Comparison of ENCODE assay signal across 25 cellular contexts in the genomic region with DNA sequence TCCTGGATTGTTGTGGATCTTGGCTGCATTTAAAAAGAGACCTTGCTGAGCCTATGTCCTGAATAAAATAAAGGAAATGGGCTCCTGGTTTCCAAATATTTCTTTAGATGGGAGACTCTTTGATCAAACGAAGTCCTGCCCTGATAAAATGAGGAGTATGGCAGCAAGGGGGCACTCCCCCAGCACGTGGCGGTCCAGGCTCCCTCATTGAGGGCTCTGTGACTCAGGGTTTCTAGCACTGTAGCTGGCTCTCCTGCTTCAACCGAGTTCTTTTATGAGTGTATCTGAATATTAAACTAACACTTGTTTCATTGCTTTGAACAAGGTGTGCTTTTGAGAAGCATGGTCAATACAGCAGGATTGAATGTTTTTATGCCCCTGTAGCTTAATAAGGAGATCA.
A peak's percentile ranks its signal among the peaks of the same experiment; 100 is the strongest.
DNase-seq lines count a peak whose midpoint lies in the region; ATAC-seq, FAIRE-seq and TF ChIP-seq lines count a peak whose summit lies in the region.
"Had no signal": no experiment of that assay in that cellular context is flagged by ENCODE, and none has a peak within 500 bp of the region (broad histone marks: within the 10 kb centered on the region; RNA-seq: fewer than 3 reads in every experiment).

No MANE protein-coding gene starts in this region.

- H3K4me2 ChIP-seq in A549 (no peak overlapping the region), H9 (ENCODE audit: insufficient read depth, insufficient read length, low read length) (no peak overlapping the region)
- H3K4me2 ChIP-seq: BLaER1 had no signal

- H3K4me3 ChIP-seq in A549 (no peak overlapping the region), neutrophil (ENCODE audit: low read depth in 1 of 2, low read length in 1 of 2) (no peak overlapping the region)
- H3K4me3 ChIP-seq: BLaER1, GM12878 had no signal

- H3K9ac ChIP-seq in H9 (ENCODE audit: extremely low read depth, insufficient read length, low read length), result no peak overlapping the region
- H3K9ac ChIP-seq: BLaER1 had no signal

- peak overlapping the region; percentile 83 for H2AK5ac ChIP-seq in H9 (ENCODE audit: insufficient read length, low read length)

- H3K27ac ChIP-seq in A549 (peak overlapping the region; percentile 36 to 80; a peak in 5 of 6 replicates), H9 (ENCODE audit: insufficient read length, low read depth, low read length) (no peak overlapping the region), neutrophil (peak overlapping the region; percentile 20)
- H3K27ac ChIP-seq: 22Rv1, BLaER1 had no signal

- H3K9me3 ChIP-seq in A549 (peaks cover 8% of the 10 kb centered on the region; the same call in 2 of the 3 replicates), H9 (ENCODE audit: control insufficient read depth, low read depth, low read length) (no peaks in the 10 kb centered on the region), neutrophil (no peaks in the 10 kb centered on the region)
- H3K9me3 ChIP-seq: BE2C, BLaER1 had no signal

- no peak overlapping the region for H2BK15ac ChIP-seq in H9 (ENCODE audit: low read depth, low read length)

- DNase-seq in A549 (ENCODE audit: low read depth in 1 of 2, low spot score in 1 of 2) (no peak), H9 (no peak), GM12891 (ENCODE audit: insufficient read length, low spot score) (no peak), erythroblast (lab: John Stamatoyannopoulos, UW) (no peak)
- DNase-seq: ACHN; BE2C; C1 segment of cervical spinal cord; CD4-positive, alpha-beta memory T cell; CD4-positive, CD25-positive, alpha-beta regulatory T cell; CD8-positive, alpha-beta memory T cell; COR-L47; DMS 273 treated with DMSO at 0.1 percent for 48 hours; DMS153; DMS53; DMS79; DND-41; EL; GDM1 had no signal

- CTCF ChIA-PET in A549 (lab: Yijun Ruan, JAX), result interaction anchor here (1.6 kb wide), 1 partner anchor 20 kb away, joined by 4 read pairs; no protein-coding TSS in a partner anchor

- H3K27ac Mint-ChIP-seq in H9 (no peak overlapping the region), brain (peak overlapping the region in 3 of 5 experiments; percentile 45 to 68 (median 46))
- H3K27ac Mint-ChIP-seq: CD14-positive monocyte; CD4-positive, CD25-positive, alpha-beta regulatory T cell; CD8-positive, alpha-beta memory T cell had no signal

- H3K9me3 Mint-ChIP-seq in H9 (peaks cover 12 to 15% of the 10 kb centered on the region in 2 experiments), brain (peaks cover 0 to 9% (median 7%) of the 10 kb centered on the region in 5 experiments)

- no peak overlapping the region for H3K56ac ChIP-seq in H9 (ENCODE audit: insufficient read length, low read depth, low read length)

- TF ChIP-seq CTCF in A549 (IDR thresholded peaks at IDR 0.05), result no peak
- no peak for TF ChIP-seq CTCF in H9 (conservative IDR thresholded peaks at IDR 0.05)
- TF ChIP-seq CTCF in brain (conservative IDR thresholded peaks at IDR 0.05), result no peak
- no peak for TF ChIP-seq CTCF in neutrophil (IDR thresholded peaks at IDR 0.05)

- WGBS in A549 (ENCODE audit: missing lambda C conversion rate), result 75% methylated on average over 4 of the region's 4 CpGs
- WGBS in H9 (ENCODE audit: extremely low coverage, insufficient read length, low lambda C conversion rate), result no CpG with 5 or more reads among the region's 4 CpGs

- peak overlapping the region; percentile 93 for H2BK20ac ChIP-seq in H9 (ENCODE audit: low read depth, low read length, poor library complexity, severe bottlenecking)

- no peak overlapping the region for H2BK5ac ChIP-seq in H9 (ENCODE audit: insufficient read length, low read length)

- TF ChIP-seq POLR2A in A549 (IDR thresholded peaks at IDR 0.05; ENCODE audit: low read length), result no peak
- TF ChIP-seq POLR2A in GM12891 (IDR thresholded peaks at IDR 0.05; ENCODE audit: low read depth, low read length), result no peak
- no peak for TF ChIP-seq POLR2A in erythroblast (IDR thresholded peaks at IDR 0.05; ENCODE audit: low read length)

- H3K27me3 ChIP-seq in H9 (ENCODE audit: insufficient read depth, low read length) (no peaks in the 10 kb centered on the region), neutrophil (no peaks in the 10 kb centered on the region)
- H3K27me3 ChIP-seq: BE2C, BLaER1 had no signal

- no peak for TF ChIP-seq RAD21 in A549 (conservative IDR thresholded peaks at IDR 0.05 in 1 of 2, IDR thresholded peaks at IDR 0.05 in 1 of 2)

- no peak overlapping the region for H2BK12ac ChIP-seq in H9 (ENCODE audit: insufficient read length, low read depth, low read length)

- no peak overlapping the region for H4K91ac ChIP-seq in H9 (ENCODE audit: insufficient read length, low read depth, low read length)

- H4K5ac ChIP-seq in H9 (ENCODE audit: insufficient read length, low read depth, low read length), result no peak overlapping the region

- no peaks in the 10 kb centered on the region for H4K20me1 ChIP-seq in H9 (ENCODE audit: control insufficient read depth, insufficient read depth, insufficient read length)
- H4K20me1 ChIP-seq: BLaER1 had no signal

- H2BK120ac ChIP-seq in H9 (ENCODE audit: low read depth, low read length, poor library complexity, severe bottlenecking), result no peak overlapping the region

- H3K4me1 ChIP-seq in A549, result peaks cover 25% of the 10 kb centered on the region; the same call in 2 of the 3 replicates
- H3K4me1 ChIP-seq in H9 (ENCODE audit: insufficient read depth, low read length), result peaks cover 7% of the 10 kb centered on the region; the same call in 1 of the 2 replicates
- H3K4me1 ChIP-seq in neutrophil (ENCODE audit: control insufficient read depth in 1 of 2, insufficient read depth in 1 of 2, low read depth in 1 of 2, low read length in 1 of 2), result no peaks in the 10 kb centered on the region
- H3K4me1 ChIP-seq: BE2C, BLaER1 had no signal

- H3K18ac ChIP-seq in H9 (ENCODE audit: insufficient read length, low read depth, low read length), result no peak overlapping the region

- peaks cover 32 to 37% of the 10 kb centered on the region in 2 experiments for H3K4me1 Mint-ChIP-seq in H9
- H3K4me1 Mint-ChIP-seq in brain, result peaks cover 22% of the 10 kb centered on the region
- H3K4me1 Mint-ChIP-seq: CD14-positive monocyte; CD4-positive, alpha-beta memory T cell; CD4-positive, CD25-positive, alpha-beta regulatory T cell; CD8-positive, alpha-beta memory T cell had no signal

- POLR2A ChIA-PET in A549 (lab: Yijun Ruan, JAX), result no interaction called here

- H3K4me3 Mint-ChIP-seq in H9 (no peak overlapping the region), brain (no peak overlapping the region)
- H3K4me3 Mint-ChIP-seq: CD14-positive monocyte; CD4-positive, alpha-beta memory T cell; CD4-positive, CD25-positive, alpha-beta regulatory T cell; CD8-positive, alpha-beta memory T cell had no signal

- H3K79me1 ChIP-seq in H9 (ENCODE audit: insufficient read depth, low read depth, low read length, poor library complexity, severe bottlenecking), result no peaks in the 10 kb centered on the region

- FAIRE-seq in A549 (lab: Jason Lieb, UNC) (no peak), GM12891 (lab: Jason Lieb, UNC) (no peak)
- FAIRE-seq: GM12878 had no signal

- H3K79me2 ChIP-seq in H9 (ENCODE audit: insufficient read depth, low read length), result no peaks in the 10 kb centered on the region

- no peak overlapping the region for H2AFZ ChIP-seq in H9 (ENCODE audit: low read length)

- no peak for TF ChIP-seq EP300 in A549 (IDR thresholded peaks at IDR 0.05)

- no peak overlapping the region; the same call in 1 of the 2 replicates for H3K4ac ChIP-seq in H9 (ENCODE audit: low read depth, low read length)

- H3K36me3 Mint-ChIP-seq in H9 (ENCODE audit: insufficient read depth in 1 of 3, low read depth in 3 of 3) (peaks cover 8 to 14% (median 12%) of the 10 kb centered on the region in 3 experiments), brain (peaks cover 27% of the 10 kb centered on the region)
- H3K36me3 Mint-ChIP-seq: CD14-positive monocyte; CD4-positive, alpha-beta memory T cell; CD4-positive, CD25-positive, alpha-beta regulatory T cell had no signal

- no peaks in the 10 kb centered on the region for H3K23me2 ChIP-seq in H9 (ENCODE audit: insufficient read length, low read depth, low read length, poor library complexity, severe bottlenecking)

- H3K36me3 ChIP-seq in neutrophil, result peaks cover 4% of the 10 kb centered on the region
- H3K36me3 ChIP-seq: BE2C, BLaER1 had no signal

- no peak overlapping the region for H4K8ac ChIP-seq in H9 (replicated peaks; ENCODE audit: insufficient read length, low read depth, low read length)

- no peak overlapping the region for H3K23ac ChIP-seq in H9 (ENCODE audit: insufficient read length, low read depth, low read length)

- no peak overlapping the region for H3T11ph ChIP-seq in H9 (ENCODE audit: low read length)

- ATAC-seq in A549, result peak; percentile 30 to 51; a peak in 3 of 6 replicates
- no peak for ATAC-seq in GM18868 (IDR thresholded peaks at IDR 0.05; ENCODE audit: unreplicated experiment)
- ATAC-seq: GM12878 had no signal

- H3K27me3 Mint-ChIP-seq in H9 (ENCODE audit: low read depth), result no peaks in the 10 kb centered on the region; the same call in 1 of the 2 replicates
- H3K27me3 Mint-ChIP-seq in brain, result no peaks in the 10 kb centered on the region
- H3K27me3 Mint-ChIP-seq: CD4-positive, CD25-positive, alpha-beta regulatory T cell; CD8-positive, alpha-beta memory T cell had no signal

- H3K14ac ChIP-seq in H9 (ENCODE audit: insufficient read depth, low read length), result no peak overlapping the region

TF ChIP-seq in A549, 52 proteins besides CTCF, POLR2A, EP300 and RAD21 (continues in another document):
- TF ChIP-seq ZSCAN20 (CRISPR knock-in tag; IDR thresholded peaks at IDR 0.05) (no peak), JUN (IDR thresholded peaks at IDR 0.05) (no peak)

TF ChIP-seq in GM12891, 5 proteins besides CTCF, POLR2A, EP300 and RAD21:
- TF ChIP-seq POU2F2 (IDR thresholded peaks at IDR 0.05; ENCODE audit: low read depth, low read length) (no peak), SPI1 (IDR thresholded peaks at IDR 0.05; ENCODE audit: low read depth, low read length) (no peak)

Comparison
In these comparisons a context has a peak if more than half of its experiments do, and no peak if none do; other contexts are left out.
1. H3K27ac Mint-ChIP-seq: peak in brain (3 of 5); none in H9 (0 of 3).